Comparison of ENCODE assay signal across 13 cellular contexts in genomic region chr4:3747582-3747906, GRCh38. TPM values are rescaled to one million over a fixed set of nuclear protein-coding genes. Genes with fewer than 3 reads are reported as not detected.
DNase-seq lines count a peak whose midpoint lies in the region; ATAC-seq and TF ChIP-seq lines count a peak whose summit lies in the region.
"Had no signal": no experiment of that assay in that cellular context is flagged by ENCODE, and none has a peak within 500 bp of the region (broad histone marks: within the 10 kb centered on the region; RNA-seq: fewer than 3 reads in every experiment).

No MANE protein-coding gene starts in this region.

- no peak overlapping the region for H2AFZ ChIP-seq in DND-41 (ENCODE audit: low read depth, low read length)

- H3K4me1 ChIP-seq in DND-41 (ENCODE audit: insufficient read depth, low read length) (no peaks in the 10 kb centered on the region), esophagus squamous epithelium (peaks cover 3 to 17% (median 3%) of the 10 kb centered on the region in 3 donors)

- H3K27ac ChIP-seq in 22Rv1 (no peak overlapping the region), DND-41 (ENCODE audit: low read length) (no peak overlapping the region), esophagus squamous epithelium (no peak overlapping the region)

- peak; percentile 39 for TF ChIP-seq CTCF in 22Rv1 (IDR thresholded peaks at IDR 0.05)
- peak; percentile 43 for TF ChIP-seq CTCF in DND-41 (IDR thresholded peaks at IDR 0.05; ENCODE audit: borderline replicate concordance, extremely low read depth, low read length, poor library complexity, severe bottlenecking)
- peak in 1 of 6 experiments; percentile 20 for TF ChIP-seq CTCF in esophagus squamous epithelium (IDR thresholded peaks at IDR 0.05)

- TF ChIP-seq POLR2A in esophagus squamous epithelium (IDR thresholded peaks at IDR 0.05) = no peak

- WGBS in esophagus squamous epithelium, 2 donors = 13 to 18% methylated on average over 9 to 11 of the region's 16 CpGs

- no peaks in the 10 kb centered on the region for H4K20me1 ChIP-seq in DND-41 (ENCODE audit: insufficient read depth, low read length)

- intact Hi-C loops in esophagus squamous epithelium (cut with DNase I) = no loop called here

- H3K36me3 ChIP-seq in DND-41 (ENCODE audit: insufficient read depth, low read length) (no peaks in the 10 kb centered on the region), esophagus squamous epithelium (no peaks in the 10 kb centered on the region)

- H3K9ac ChIP-seq in DND-41 (ENCODE audit: low read depth, low read length) = no peak overlapping the region

- DNase-seq in DND-41 (no peak), SK-MEL-5 (ENCODE audit: low read depth, low spot score) (peak; percentile 52), iPS-NIHi11 (ENCODE audit: low spot score) (peak; percentile 78), esophagus squamous epithelium (lab: John Stamatoyannopoulos, UW) (no peak)
- DNase-seq in effector CD8-positive, alpha-beta T cell (lab: John Stamatoyannopoulos, UW) = no peak
- DNase-seq: DMS79 treated with DMSO at 0.1 percent for 48 hours, mammary epithelial cell, NCI-H146, SHP77 treated with DMSO at 0.1 percent for 48 hours, substantia nigra had no signal

- H3K9me3 ChIP-seq in DND-41 (ENCODE audit: insufficient read depth, low read length, severe bottlenecking) (no peaks in the 10 kb centered on the region), esophagus squamous epithelium (peaks cover 0 to 4% (median 4%) of the 10 kb centered on the region in 3 donors)

- ATAC-seq in DND-41 (ENCODE audit: insufficient read depth, low read depth) (no peak), HG03196 (IDR thresholded peaks at IDR 0.05; ENCODE audit: unreplicated experiment) (no peak), HG03280 (IDR thresholded peaks at IDR 0.05; ENCODE audit: unreplicated experiment) (no peak)

- H3K27me3 ChIP-seq in DND-41 (ENCODE audit: insufficient read depth, low read length, poor library complexity) (peaks cover 4% of the 10 kb centered on the region), esophagus squamous epithelium (peaks cover 0 to 98% (median 6%) of the 10 kb centered on the region in 4 donors)

- H3K4me2 ChIP-seq in DND-41 (ENCODE audit: insufficient read depth, low read length) = no peak overlapping the region

- no peaks in the 10 kb centered on the region for H3K79me2 ChIP-seq in DND-41 (ENCODE audit: insufficient read depth, low read length)

- H3K4me3 ChIP-seq in DND-41 (ENCODE audit: low read depth in 1 of 2, low read length in 2 of 2) (no peak overlapping the region), esophagus squamous epithelium (no peak overlapping the region)

- in situ Hi-C loops in SK-MEL-5 (cut with HindIII; ENCODE audit: low pct_unique_long_range_greater_than_20kb, low sequenced_read_pairs) = no loop called here

RNA-seq across cellular contexts. Expression of gene ADRA2C, which starts 18.6 kb away (rescaled TPM):
- 14.1 and 15.7 TPM in 2 replicates for total RNA-seq in SK-MEL-5 (2014; rRNA removed; shearing (Covaris generic))
- 15.5 and 17.4 TPM in 2 replicates for polyA plus RNA-seq in SK-MEL-5 (2015; cell fraction: cytosol; rRNA removed)
- 10.4 and 26.9 TPM in 2 replicates for polyA plus RNA-seq in SK-MEL-5 (2015; cell fraction: nucleus; rRNA removed)
- 1 to 10 TPM in 3 of 4 donors, under 1 TPM in 1; 0.61 to 4.6 (median 3.6) TPM for total RNA-seq in esophagus squamous epithelium

Comparison
In these comparisons a context has a peak if more than half of its experiments do, and no peak if none do; other contexts are left out.
1. DNase-seq: peak in SK-MEL-5 (single experiment) and iPS-NIHi11 (single experiment); none in DND-41 (single experiment), effector CD8-positive, alpha-beta T cell (single experiment) and esophagus squamous epithelium (single experiment).